8 cellular contexts compared by ENCODE assay signal in genomic region chr6:170459451-170459850, GRCh38.
DNase-seq lines count a peak whose midpoint lies in the region; ATAC-seq and TF ChIP-seq lines count a peak whose summit lies in the region.

No MANE protein-coding gene starts in this region.

- H3K36me3 ChIP-seq in heart right ventricle (no peaks in the 10 kb centered on the region), hepatocyte (replicated peaks; ENCODE audit: insufficient read depth, low read depth) (no peaks in the 10 kb centered on the region)

- H3K4me1 Mint-ChIP-seq in T-helper 2 cell treated with Interferon-gamma antibody and Interleukin-4, amounts not matched to agents 5 μg/mL and 100 μg/mL, for 36 hours (ENCODE audit: low read depth), result peaks cover 10% of the 10 kb centered on the region

- 30 to 58% methylated on average over 6 of the region's 6 CpGs for WGBS in heart right ventricle, 2 donors
- 71% methylated on average over 6 of the region's 6 CpGs for WGBS in hepatocyte (ENCODE audit: low lambda C conversion rate, missing lambda C conversion rate)

- DNase-seq in heart right ventricle (peak in 1 of 2 donors; percentile 34), left ventricle myocardium superior (no peak), glomerular visceral epithelial cell (ENCODE audit: extremely low spot score) (peak; percentile 62), hepatocyte (ENCODE audit: low spot score) (no peak), NCI-H1436 treated with DMSO at 0.1 percent for 48 hours (lab: John Stamatoyannopoulos, UW) (no peak), AML-193 (lab: John Stamatoyannopoulos, UW) (no peak)
- DNase-seq in T-helper 2 cell treated with Interferon-gamma antibody and Interleukin-4, amounts not matched to agents 5 μg/mL and 100 μg/mL, for 36 hours (ENCODE audit: low spot score), result peak; percentile 30

- H3K27ac ChIP-seq in heart right ventricle, result no peak overlapping the region
- no peak overlapping the region for H3K27ac ChIP-seq in hepatocyte

- H3K9me2 ChIP-seq in hepatocyte (replicated peaks; ENCODE audit: insufficient read depth), result no peaks in the 10 kb centered on the region

- intact Hi-C loops in heart right ventricle (cut with DNase I) (no loop called here), left ventricle myocardium superior (cut with micrococcal nuclease) (no loop called here)

- no peak overlapping the region for H2AFZ ChIP-seq in hepatocyte

- no peak overlapping the region for H3K27ac Mint-ChIP-seq in T-helper 2 cell treated with Interferon-gamma antibody and Interleukin-4, amounts not matched to agents 5 μg/mL and 100 μg/mL, for 36 hours

- peaks cover 2% of the 10 kb centered on the region for H3K27me3 Mint-ChIP-seq in T-helper 2 cell treated with Interferon-gamma antibody and Interleukin-4, amounts not matched to agents 5 μg/mL and 100 μg/mL, for 36 hours (ENCODE audit: low read depth)

- H3K79me2 ChIP-seq in hepatocyte, result no peaks in the 10 kb centered on the region

- peak in 4 of 8 donors; percentile 26 to 57 (median 50) for ATAC-seq in heart right ventricle
- ATAC-seq in left ventricle myocardium superior, result no peak
- ATAC-seq in HG02981 (IDR thresholded peaks at IDR 0.05; ENCODE audit: unreplicated experiment), result peak; percentile 89

- no peaks in the 10 kb centered on the region for H3K36me3 Mint-ChIP-seq in T-helper 2 cell treated with Interferon-gamma antibody and Interleukin-4, amounts not matched to agents 5 μg/mL and 100 μg/mL, for 36 hours (ENCODE audit: low read depth)

- no peak overlapping the region for H3K4me3 Mint-ChIP-seq in T-helper 2 cell treated with Interferon-gamma antibody and Interleukin-4, amounts not matched to agents 5 μg/mL and 100 μg/mL, for 36 hours

- peaks cover 0 to 17% (median 7%) of the 10 kb centered on the region in 9 donors for H3K4me1 ChIP-seq in heart right ventricle
- no peaks in the 10 kb centered on the region for H3K4me1 ChIP-seq in hepatocyte (ENCODE audit: insufficient read depth)

- H3K9me3 ChIP-seq in heart right ventricle, result no peaks in the 10 kb centered on the region
- no peaks in the 10 kb centered on the region for H3K9me3 ChIP-seq in hepatocyte (ENCODE audit: low read depth)

- no peak overlapping the region for H3K4me2 ChIP-seq in hepatocyte

- H3K27me3 ChIP-seq in heart right ventricle (no peaks in the 10 kb centered on the region), hepatocyte (peaks cover 7% of the 10 kb centered on the region)

- H3K4me3 ChIP-seq in heart right ventricle (peak overlapping the region in 8 of 10 donors; percentile 21 to 43 (median 30)), hepatocyte (no peak overlapping the region)

- H3K9me3 Mint-ChIP-seq in T-helper 2 cell treated with Interferon-gamma antibody and Interleukin-4, amounts not matched to agents 5 μg/mL and 100 μg/mL, for 36 hours, result no peaks in the 10 kb centered on the region

- TF ChIP-seq CTCF in heart right ventricle (IDR thresholded peaks at IDR 0.05) (no peak), hepatocyte (IDR thresholded peaks at IDR 0.05; ENCODE audit: poor library complexity) (no peak)

- H4K20me1 ChIP-seq in hepatocyte (ENCODE audit: insufficient read depth, poor library complexity, severe bottlenecking), result no peaks in the 10 kb centered on the region

Comparison
In these comparisons a context has a peak if more than half of its experiments do, and no peak if none do; other contexts are left out.
1. DNase-seq: peak in T-helper 2 cell treated with Interferon-gamma antibody and Interleukin-4, amounts not matched to agents 5 μg/mL and 100 μg/mL, for 36 hours (single experiment) and glomerular visceral epithelial cell (single experiment); none in left ventricle myocardium superior (single experiment), hepatocyte (single experiment), NCI-H1436 treated with DMSO at 0.1 percent for 48 hours (single experiment) and AML-193 (0 of 2).